13 cellular contexts compared by ENCODE assay signal in genomic region chr2:181076666-181077065, GRCh38.
"Had no signal": no experiment of that assay in that cellular context is flagged by ENCODE, and none has a peak within 500 bp of the region (broad histone marks: within the 10 kb centered on the region; RNA-seq: fewer than 3 reads in every experiment).

No MANE protein-coding gene starts in this region.

- H3K27ac Mint-ChIP-seq: activated CD8-positive, alpha-beta T cell treated with anti-CD3 and anti-CD28 coated beads, Interleukin-2, amount 10 ng/mL, durations not matched to agents 7 days and 5 days; activated naive CD8-positive, alpha-beta T cell treated with anti-CD3 and anti-CD28 coated beads, Interleukin-2, amount 10 ng/mL, durations not matched to agents 7 days and 5 days had no signal

- ATAC-seq: Right ventricle myocardium inferior had no signal

- H3K4me3 Mint-ChIP-seq: activated CD8-positive, alpha-beta T cell treated with anti-CD3 and anti-CD28 coated beads, Interleukin-2, amount 10 ng/mL, durations not matched to agents 7 days and 5 days; activated naive CD8-positive, alpha-beta T cell treated with anti-CD3 and anti-CD28 coated beads, Interleukin-2, amount 10 ng/mL, durations not matched to agents 7 days and 5 days had no signal

- H3K4me3 ChIP-seq: breast epithelium, coronary artery, SK-N-MC had no signal

- H3K36me3 Mint-ChIP-seq: activated naive CD8-positive, alpha-beta T cell treated with anti-CD3 and anti-CD28 coated beads, Interleukin-2, amount 10 ng/mL, durations not matched to agents 7 days and 5 days had no signal

- H3K27me3 ChIP-seq: breast epithelium had no signal

- H3K9me3 Mint-ChIP-seq: activated naive CD8-positive, alpha-beta T cell treated with anti-CD3 and anti-CD28 coated beads, Interleukin-2, amount 10 ng/mL, durations not matched to agents 7 days and 5 days had no signal

- DNase-seq: activated CD4-positive, alpha-beta T cell treated with anti-CD3 and anti-CD28 coated beads for 48 hours; activated CD4-positive, alpha-beta T cell treated with anti-CD3 and anti-CD28 coated beads, Interleukin-2, amount 50 U/mL, for 4 hours; activated CD4-positive, CD25-positive, alpha-beta regulatory T cell treated with anti-CD3 and anti-CD28 coated beads, Interleukin-2, amount 50 U/mL, for 72 hours; activated CD8-positive, alpha-beta memory T cell treated with anti-CD3 and anti-CD28 coated beads, Interleukin-2, amount 50 U/mL, for 48 hours; activated naive CD4-positive, alpha-beta T cell treated with anti-CD3 and anti-CD28 coated beads, Interleukin-2, amount 50 U/mL, for 16 hours; activated naive CD8-positive, alpha-beta T cell treated with anti-CD3 and anti-CD28 coated beads, Interleukin-2, amount 10 ng/mL, durations not matched to agents 7 days and 5 days; activated T-cell treated with anti-CD3 and anti-CD28 coated beads, Interleukin-2, amount 50 U/mL, for 1 hour; aorta had no signal

- H3K4me1 ChIP-seq: breast epithelium had no signal

- H3K9me3 ChIP-seq: breast epithelium had no signal

- H3K27ac ChIP-seq: breast epithelium, coronary artery, SK-N-MC had no signal

- H3K36me3 ChIP-seq: breast epithelium had no signal
